Comparison of ENCODE assay signal across 7 cellular contexts in the genomic region with DNA sequence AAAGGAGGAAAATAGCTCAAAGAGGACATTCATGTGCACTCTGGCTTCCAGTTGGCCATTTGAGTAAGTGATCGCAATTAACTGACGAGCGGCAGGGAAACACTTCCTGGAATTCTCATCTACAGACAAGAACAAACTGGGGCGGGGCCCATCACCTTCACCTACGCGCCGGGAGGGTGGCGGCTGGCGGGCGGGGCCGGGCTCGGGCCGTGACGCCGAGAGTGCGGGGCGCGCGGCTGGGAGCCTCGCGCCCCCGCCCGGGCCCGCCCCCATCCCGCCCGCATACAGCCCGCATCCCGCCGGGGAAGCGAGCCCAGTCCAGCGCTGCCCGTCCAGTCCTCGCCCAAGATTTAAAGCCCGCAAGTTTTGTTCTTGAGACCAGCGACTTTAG. TPM values are rescaled to one million over a fixed set of nuclear protein-coding genes. Genes with fewer than 3 reads are reported as not detected.
A peak's percentile ranks its signal among the peaks of the same experiment; 100 is the strongest.
DNase-seq lines count a peak whose midpoint lies in the region; ATAC-seq and TF ChIP-seq lines count a peak whose summit lies in the region.

A gene with protein sequence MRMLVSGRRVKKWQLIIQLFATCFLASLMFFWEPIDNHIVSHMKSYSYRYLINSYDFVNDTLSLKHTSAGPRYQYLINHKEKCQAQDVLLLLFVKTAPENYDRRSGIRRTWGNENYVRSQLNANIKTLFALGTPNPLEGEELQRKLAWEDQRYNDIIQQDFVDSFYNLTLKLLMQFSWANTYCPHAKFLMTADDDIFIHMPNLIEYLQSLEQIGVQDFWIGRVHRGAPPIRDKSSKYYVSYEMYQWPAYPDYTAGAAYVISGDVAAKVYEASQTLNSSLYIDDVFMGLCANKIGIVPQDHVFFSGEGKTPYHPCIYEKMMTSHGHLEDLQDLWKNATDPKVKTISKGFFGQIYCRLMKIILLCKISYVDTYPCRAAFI (plus strand): TSS at position 281 of the 391 bp plus-strand sequence. CDS start 16,546 bp downstream, outside the sequence.

- H3K36me3 ChIP-seq in SJCRH30: peaks cover 3% of the 10 kb centered on the region; the same call in 1 of the 2 replicates

- H3K27ac ChIP-seq in SJCRH30: peak within 1 kb of the TSS; percentile 75

- TF ChIP-seq CTCF in cardiac fibroblast (IDR thresholded peaks at IDR 0.05; ENCODE audit: low read depth, low read length): no peak

- H3K4me1 ChIP-seq in SJCRH30: no peaks in the 10 kb centered on the region; the same call in 1 of the 2 replicates

- no peaks in the 10 kb centered on the region for H3K9me3 ChIP-seq in SJCRH30 (replicated peaks)

- H3K27me3 ChIP-seq in SJCRH30: no peaks in the 10 kb centered on the region; the same call in 1 of the 2 replicates

- ATAC-seq in HG03354 (IDR thresholded peaks at IDR 0.05; ENCODE audit: poor library complexity, severe bottlenecking, unreplicated experiment) (no peak), GM18858 (IDR thresholded peaks at IDR 0.05; ENCODE audit: unreplicated experiment) (no peak)

- DNase-seq in HT1080 (ENCODE audit: low read depth) (peak; percentile 34), SJCRH30 (peak in 1 of 2 experiments; percentile 26), cardiac fibroblast (ENCODE audit: low read depth in 2 of 2) (peak in 1 of 2 donors; percentile 33), left kidney (ENCODE audit: low read depth, low spot score) (peak; percentile 79)
- DNase-seq in stimulated activated CD4-positive, alpha-beta T cell treated with anti-CD3 and anti-CD28 coated beads, Interleukin-4, amount 100 ng/mL, for 24 hours: peak; percentile 38

- peak within 1 kb of the TSS; percentile 88 for H3K4me3 ChIP-seq in SJCRH30
- peak within 1 kb of the TSS; percentile 80 to 83 for H3K4me3 ChIP-seq in cardiac fibroblast (replicated peaks in 1 of 2; ENCODE audit: low read depth in 2 of 2, low read length in 2 of 2)

RNA-seq across cellular contexts. Expression of the gene that starts here (rescaled TPM):
- total RNA-seq in HT1080 (2014; rRNA removed; shearing (Covaris generic)): 21.6 and 22.5 TPM in 2 replicates
- polyA plus RNA-seq in HT1080 (2015; cell fraction: cytosol; rRNA removed): 47.9 and 66.2 TPM in 2 replicates
- polyA plus RNA-seq in HT1080 (2015; cell fraction: nucleus; rRNA removed): 30.3 and 31.2 TPM in 2 replicates
- 16.5 and 19.7 TPM in 2 replicates for total RNA-seq in SJCRH30 (2014; rRNA removed; shearing (Covaris generic))
